ENCODE assay signal across 22 cellular contexts in genomic region chr2:207695293-207695692, GRCh38.
"Had no signal": no experiment of that assay in that cellular context is flagged by ENCODE, and none has a peak within 500 bp of the region (broad histone marks: within the 10 kb centered on the region; RNA-seq: fewer than 3 reads in every experiment).

No MANE protein-coding gene starts in this region.

- H3K27ac ChIP-seq: adrenal gland, KMS-11, SK-N-MC, VCaP had no signal

- H3K27ac Mint-ChIP-seq: activated CD4-positive, alpha-beta memory T cell treated with anti-CD3 and anti-CD28 coated beads for 36 hours; activated CD4-positive, alpha-beta T cell treated with anti-CD3 and anti-CD28 coated beads, Interleukin-2, amount 10 ng/mL, durations not matched to agents 7 days and 5 days; activated naive CD4-positive, alpha-beta T cell treated with anti-CD3 and anti-CD28 coated beads for 36 hours; activated naive CD8-positive, alpha-beta T cell treated with anti-CD3 and anti-CD28 coated beads, Interleukin-2, amount 10 ng/mL, durations not matched to agents 7 days and 5 days had no signal

- H3K27me3 Mint-ChIP-seq: activated CD4-positive, alpha-beta memory T cell treated with anti-CD3 and anti-CD28 coated beads for 36 hours; activated CD4-positive, alpha-beta T cell treated with anti-CD3 and anti-CD28 coated beads, Interleukin-2, amount 10 ng/mL, durations not matched to agents 7 days and 5 days; activated naive CD8-positive, alpha-beta T cell treated with anti-CD3 and anti-CD28 coated beads, Interleukin-2, amount 10 ng/mL, durations not matched to agents 7 days and 5 days had no signal

- H3K9ac ChIP-seq: KMS-11 had no signal

- H3K4me2 ChIP-seq: KMS-11 had no signal

- DNase-seq: activated CD4-positive, alpha-beta memory T cell treated with anti-CD3 and anti-CD28 coated beads for 36 hours; activated CD4-positive, alpha-beta T cell treated with anti-CD3 and anti-CD28 coated beads, Interleukin-2, amount 10 ng/mL, durations not matched to agents 7 days and 5 days; activated CD4-positive, CD25-positive, alpha-beta regulatory T cell; activated CD8-positive, alpha-beta memory T cell treated with anti-CD3 and anti-CD28 coated beads for 24 hours; activated gamma-delta T cell; activated naive CD4-positive, alpha-beta T cell treated with anti-CD3 and anti-CD28 coated beads for 36 hours; activated naive CD8-positive, alpha-beta T cell treated with anti-CD3 and anti-CD28 coated beads, Interleukin-2, amount 10 ng/mL, durations not matched to agents 7 days and 5 days; activated T-cell treated with anti-CD3 and anti-CD28 coated beads, Interleukin-2, amount 50 U/mL, for 4 hours; adrenal gland; anterior cingulate cortex; cerebellar nuclear complex; MG63; NCI-H1105; NCI-H1436; NCI-H187; NCI-H2081; NCI-H510A treated with DMSO at 0.1 percent for 48 hours; NCI-H69 had no signal

- H3K9me3 Mint-ChIP-seq: activated CD4-positive, alpha-beta memory T cell treated with anti-CD3 and anti-CD28 coated beads for 36 hours; activated CD4-positive, alpha-beta T cell treated with anti-CD3 and anti-CD28 coated beads, Interleukin-2, amount 10 ng/mL, durations not matched to agents 7 days and 5 days; activated naive CD4-positive, alpha-beta T cell treated with anti-CD3 and anti-CD28 coated beads for 36 hours; activated naive CD8-positive, alpha-beta T cell treated with anti-CD3 and anti-CD28 coated beads, Interleukin-2, amount 10 ng/mL, durations not matched to agents 7 days and 5 days; activated T-cell treated with anti-CD3 and anti-CD28 coated beads, Interleukin-2, amount 50 U/mL, for 4 hours had no signal

- H3K4me1 ChIP-seq: adrenal gland had no signal

- H3K36me3 ChIP-seq: adrenal gland, MG63 had no signal

- ATAC-seq: activated T-cell treated with anti-CD3 and anti-CD28 coated beads, Interleukin-2, amount 50 U/mL, for 4 hours; Right ventricle myocardium inferior had no signal

- H3K4me3 Mint-ChIP-seq: activated CD4-positive, alpha-beta memory T cell treated with anti-CD3 and anti-CD28 coated beads for 36 hours; activated CD4-positive, alpha-beta T cell treated with anti-CD3 and anti-CD28 coated beads, Interleukin-2, amount 10 ng/mL, durations not matched to agents 7 days and 5 days; activated naive CD4-positive, alpha-beta T cell treated with anti-CD3 and anti-CD28 coated beads for 36 hours; activated naive CD8-positive, alpha-beta T cell treated with anti-CD3 and anti-CD28 coated beads, Interleukin-2, amount 10 ng/mL, durations not matched to agents 7 days and 5 days; activated T-cell treated with anti-CD3 and anti-CD28 coated beads, Interleukin-2, amount 50 U/mL, for 4 hours had no signal

- H3K4me1 Mint-ChIP-seq: activated naive CD8-positive, alpha-beta T cell treated with anti-CD3 and anti-CD28 coated beads, Interleukin-2, amount 10 ng/mL, durations not matched to agents 7 days and 5 days had no signal

- H3K9me3 ChIP-seq: adrenal gland, MG63 had no signal

- H3K27me3 ChIP-seq: adrenal gland, MG63 had no signal

- H3K36me3 Mint-ChIP-seq: activated CD4-positive, alpha-beta memory T cell treated with anti-CD3 and anti-CD28 coated beads for 36 hours; activated naive CD8-positive, alpha-beta T cell treated with anti-CD3 and anti-CD28 coated beads, Interleukin-2, amount 10 ng/mL, durations not matched to agents 7 days and 5 days had no signal

- H3K4me3 ChIP-seq: adrenal gland, MG63, SK-N-MC had no signal
